In genomic region chr5:124022966-124023365, GRCh38 we compare ENCODE assay signal across 3 cellular contexts.
"Had no signal": no experiment of that assay in that cellular context is flagged by ENCODE, and none has a peak within 500 bp of the region (broad histone marks: within the 10 kb centered on the region; RNA-seq: fewer than 3 reads in every experiment).

No MANE protein-coding gene starts in this region.

- H3K4me3 ChIP-seq: GM12878 had no signal

- DNase-seq: GDM1, GF-D8 had no signal
